ENCODE assay signal across 10 cellular contexts in the genomic region with DNA sequence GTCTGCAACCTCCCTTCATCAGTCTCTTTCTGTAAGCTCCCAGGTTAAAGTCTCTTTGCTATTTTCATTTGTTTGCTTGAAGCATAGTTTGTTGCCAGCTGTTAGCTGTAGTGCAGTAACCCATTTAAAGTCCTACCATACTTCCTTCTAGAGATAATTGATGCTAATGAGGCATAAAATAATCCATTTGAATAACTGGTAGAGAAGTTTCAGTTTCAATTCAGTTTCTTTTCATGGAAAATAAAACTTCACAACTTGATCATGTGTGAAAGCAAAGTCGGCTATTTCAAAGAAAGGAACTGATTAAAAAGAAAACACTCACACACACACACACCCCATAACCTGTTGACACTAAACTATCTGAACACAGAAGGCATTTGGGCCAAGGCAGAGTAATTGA.
DNase-seq lines count a peak whose midpoint lies in the region; ATAC-seq and TF ChIP-seq lines count a peak whose summit lies in the region.
"Had no signal": no experiment of that assay in that cellular context is flagged by ENCODE, and none has a peak within 500 bp of the region (broad histone marks: within the 10 kb centered on the region; RNA-seq: fewer than 3 reads in every experiment).

No MANE protein-coding gene starts in this region.

- H3K27ac ChIP-seq in duodenal mucosa (ENCODE audit: low read depth, low read length) (no peak overlapping the region), thoracic aorta (no peak overlapping the region), uterus (no peak overlapping the region)

- H3K4me3 ChIP-seq in duodenal mucosa (ENCODE audit: low read depth in 1 of 2, low read length in 2 of 2) (peak overlapping the region; percentile 34 to 41), thoracic aorta (peak overlapping the region; percentile 8), uterus (no peak overlapping the region)
- H3K4me3 ChIP-seq: transverse colon had no signal

- H3K4me1 ChIP-seq in duodenal mucosa (ENCODE audit: control insufficient read depth in 1 of 2, insufficient read depth in 2 of 2, low read length in 2 of 2) (peaks cover 23 to 33% of the 10 kb centered on the region in 2 donors), thoracic aorta (ENCODE audit: control insufficient read depth in 1 of 2, low read depth in 2 of 2) (no peaks in the 10 kb centered on the region), uterus (no peaks in the 10 kb centered on the region)

- TF ChIP-seq POLR2A in uterus (IDR thresholded peaks at IDR 0.05), result no peak

- TF ChIP-seq CTCF in thoracic aorta (IDR thresholded peaks at IDR 0.05), result no peak
- no peak for TF ChIP-seq CTCF in uterus (IDR thresholded peaks at IDR 0.05)

- H3K9me3 ChIP-seq in duodenal mucosa (ENCODE audit: control insufficient read depth in 1 of 2, low read length in 2 of 2) (peaks cover 0 to 3% of the 10 kb centered on the region in 2 donors), thoracic aorta (no peaks in the 10 kb centered on the region), uterus (no peaks in the 10 kb centered on the region)
- H3K9me3 ChIP-seq: transverse colon had no signal

- H3K27me3 ChIP-seq in duodenal mucosa (ENCODE audit: control insufficient read depth in 1 of 2, insufficient read depth in 2 of 2, low read length in 2 of 2), result no peaks in the 10 kb centered on the region
- no peaks in the 10 kb centered on the region for H3K27me3 ChIP-seq in thoracic aorta (replicated peaks; ENCODE audit: insufficient read depth)
- no peaks in the 10 kb centered on the region for H3K27me3 ChIP-seq in uterus
- H3K27me3 ChIP-seq: transverse colon had no signal

- DNase-seq in NCI-H748 (lab: John Stamatoyannopoulos, UW; ENCODE audit: unreplicated experiment), result peak; percentile 28
- DNase-seq in NCI-H748 treated with DMSO at 0.1 percent for 48 hours (lab: John Stamatoyannopoulos, UW), result no peak
- DNase-seq in thoracic aorta (ENCODE audit: low spot score), result no peak
- no peak for DNase-seq in uterus
- DNase-seq in cerebellar cortex (ENCODE audit: low spot score), result no peak
- DNase-seq: NCI-H446 treated with DMSO at 0.1 percent for 48 hours, transverse colon had no signal

- peak; percentile 47 for ATAC-seq in HG03439 (IDR thresholded peaks at IDR 0.05; ENCODE audit: unreplicated experiment)
- no peak for ATAC-seq in thoracic aorta (ENCODE audit: insufficient number of reproducible peaks, low FRiP score, low read depth)
- ATAC-seq in GM18519 (IDR thresholded peaks at IDR 0.05; ENCODE audit: low FRiP score, unreplicated experiment), result no peak

- no peak overlapping the region for H3K9ac ChIP-seq in duodenal mucosa (ENCODE audit: low read depth in 1 of 2, low read length in 2 of 2)

- intact Hi-C loops in uterus (cut with DNase I; ENCODE audit: low total_unique reads), result no loop called here

- no peaks in the 10 kb centered on the region for H3K36me3 ChIP-seq in duodenal mucosa (ENCODE audit: control insufficient read depth in 1 of 2, insufficient read depth in 2 of 2, low read length in 2 of 2)
- H3K36me3 ChIP-seq in thoracic aorta, result no peaks in the 10 kb centered on the region
- H3K36me3 ChIP-seq in uterus, result no peaks in the 10 kb centered on the region
- H3K36me3 ChIP-seq: transverse colon had no signal

Comparison
In these comparisons a context has a peak if more than half of its experiments do, and no peak if none do; other contexts are left out.
1. H3K4me3 ChIP-seq: peak in duodenal mucosa (2 of 2) and thoracic aorta (single experiment); none in uterus (0 of 2).